In the genomic region with DNA sequence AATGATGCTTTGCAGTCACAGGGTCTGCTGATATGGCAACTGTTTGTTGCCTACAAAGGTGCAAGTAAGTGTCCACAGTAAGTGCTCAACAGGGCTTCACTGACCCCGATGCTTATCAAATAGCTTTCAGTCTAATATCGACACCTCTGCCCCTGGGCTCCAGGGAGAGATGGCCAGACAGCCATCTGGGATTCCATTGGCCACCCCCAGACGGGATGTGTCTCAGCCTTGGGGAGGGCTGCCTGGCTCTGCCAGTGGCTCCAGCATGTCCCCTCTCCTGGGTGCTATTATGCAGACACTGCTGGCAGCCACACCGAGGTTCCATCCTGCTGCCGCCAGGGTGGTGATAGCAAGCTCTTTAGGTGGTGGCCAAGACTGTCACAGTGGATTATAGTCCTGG, we compare ENCODE assay signal across 22 cellular contexts. TPM values are rescaled to one million over a fixed set of nuclear protein-coding genes. Genes with fewer than 3 reads are reported as not detected.
DNase-seq lines count a peak whose midpoint lies in the region; ATAC-seq lines count a peak whose summit lies in the region.
"Had no signal": no experiment of that assay in that cellular context is flagged by ENCODE, and none has a peak within 500 bp of the region (broad histone marks: within the 10 kb centered on the region; RNA-seq: fewer than 3 reads in every experiment).

No MANE protein-coding gene starts in this region.

- intact Hi-C loops in right cardiac atrium (cut with DNase I): loop anchor here (5.0 to 10.0 kb wide), 4 partner anchors 109 to 269 kb away; partner anchors contain the start of gene RPS6KA5 (in 1 of the 4)

- WGBS in right cardiac atrium: 41% methylated on average over 5 of the region's 5 CpGs

- H3K4me3 Mint-ChIP-seq in activated T-helper 17 cell treated with anti-CD3 and anti-CD28 coated beads, Interleukin-2, amount 50 U/mL, for 72 hours: no peak overlapping the region
- H3K4me3 Mint-ChIP-seq: GM23338 had no signal

- no peaks in the 10 kb centered on the region for H3K27me3 ChIP-seq in right cardiac atrium (ENCODE audit: control insufficient read depth, insufficient read depth)
- H3K27me3 ChIP-seq in stomach smooth muscle (ENCODE audit: control insufficient read depth in 1 of 2, insufficient read depth in 2 of 2, low read length in 2 of 2): no peaks in the 10 kb centered on the region
- no peaks in the 10 kb centered on the region for H3K27me3 ChIP-seq in H7 (ENCODE audit: control insufficient read depth, insufficient read depth, low read length)
- H3K27me3 ChIP-seq: BLaER1, left lung, ovary, thyroid gland had no signal

- H3K4me1 ChIP-seq in right cardiac atrium (ENCODE audit: control insufficient read depth, insufficient read depth, low read length) (peaks cover 2% of the 10 kb centered on the region), stomach smooth muscle (ENCODE audit: control insufficient read depth, insufficient read depth, low read length) (peaks cover 32% of the 10 kb centered on the region)
- H3K4me1 ChIP-seq: BLaER1 had no signal

- no peak overlapping the region for H3K9ac ChIP-seq in stomach smooth muscle (ENCODE audit: low read length in 2 of 2)
- H3K9ac ChIP-seq: BLaER1 had no signal

- H3K9me3 Mint-ChIP-seq in activated T-helper 17 cell treated with anti-CD3 and anti-CD28 coated beads, Interleukin-2, amount 50 U/mL, for 72 hours: no peaks in the 10 kb centered on the region
- H3K9me3 Mint-ChIP-seq: GM23338 had no signal

- peaks cover 22 to 32% of the 10 kb centered on the region in 2 donors for H3K36me3 ChIP-seq in stomach smooth muscle (ENCODE audit: control insufficient read depth in 2 of 2, insufficient read depth in 2 of 2, low read length in 2 of 2)
- H3K36me3 ChIP-seq in H7 (replicated peaks; ENCODE audit: control insufficient read depth, insufficient read depth, low read length): peaks cover 3% of the 10 kb centered on the region
- H3K36me3 ChIP-seq: ovary had no signal

- H3K27ac ChIP-seq in right cardiac atrium (ENCODE audit: low read length) (peak overlapping the region; percentile 52), stomach smooth muscle (ENCODE audit: low read length) (peak overlapping the region; percentile 84)
- H3K27ac ChIP-seq: BLaER1, left lung had no signal

- peak overlapping the region; percentile 56 for H3K27ac Mint-ChIP-seq in activated T-helper 17 cell treated with anti-CD3 and anti-CD28 coated beads, Interleukin-2, amount 50 U/mL, for 72 hours
- H3K27ac Mint-ChIP-seq: GM23338 had no signal

- H3K4me3 ChIP-seq in right cardiac atrium (ENCODE audit: low read length) (no peak overlapping the region), stomach smooth muscle (ENCODE audit: low read length in 2 of 2) (no peak overlapping the region), H7 (ENCODE audit: insufficient read depth, low read depth, low read length) (no peak overlapping the region)
- H3K4me3 ChIP-seq: BLaER1, GM23338, left lung, ovary, thyroid gland had no signal

- no peak for ATAC-seq in activated T-helper 17 cell treated with anti-CD3 and anti-CD28 coated beads, Interleukin-2, amount 50 U/mL, for 72 hours (replicated peaks)
- ATAC-seq in right cardiac atrium (peak; percentile 76 to 87), GM18511 (IDR thresholded peaks at IDR 0.05; ENCODE audit: unreplicated experiment) (no peak)
- ATAC-seq: GM23338, left lung, Panc1 had no signal

- DNase-seq in NCI-H1694 treated with DMSO at 0.1 percent for 48 hours (lab: John Stamatoyannopoulos, UW): peak; percentile 56
- DNase-seq in NCI-H1694 (lab: John Stamatoyannopoulos, UW): no peak
- DNase-seq in right cardiac atrium: peak; percentile 64 to 91 (median 90)
- DNase-seq in activated CD4-positive, CD25-positive, alpha-beta regulatory T cell (lab: John Stamatoyannopoulos, UW): no peak
- DNase-seq in H7: no peak
- DNase-seq: 8988T; activated CD4-positive, alpha-beta T cell treated with anti-CD3 and anti-CD28 coated beads, Interleukin-2, amount 50 U/mL, for 4 hours; DMS153; left lung; NCI-H2081 treated with DMSO at 0.1 percent for 48 hours; NCI-H748 treated with DMSO at 0.1 percent for 48 hours; small intestine; stimulated activated CD4-positive, alpha-beta T cell treated with anti-CD3 and anti-CD28 coated beads, Interleukin-4, amount 100 ng/mL, for 4 hours; stimulated activated CD8-positive, alpha-beta memory T cell treated with anti-CD3 and anti-CD28 coated beads, Interleukin-4, amount 100 ng/mL, for 48 hours had no signal

- no peaks in the 10 kb centered on the region for H3K27me3 Mint-ChIP-seq in activated T-helper 17 cell treated with anti-CD3 and anti-CD28 coated beads, Interleukin-2, amount 50 U/mL, for 72 hours

- peaks cover 69% of the 10 kb centered on the region for H3K36me3 Mint-ChIP-seq in activated T-helper 17 cell treated with anti-CD3 and anti-CD28 coated beads, Interleukin-2, amount 50 U/mL, for 72 hours (ENCODE audit: low read depth)

- H3K9me3 ChIP-seq in right cardiac atrium (ENCODE audit: control insufficient read depth, low read length): no peaks in the 10 kb centered on the region
- H3K9me3 ChIP-seq in stomach smooth muscle (ENCODE audit: control insufficient read depth in 2 of 2, low read length in 2 of 2): no peaks in the 10 kb centered on the region
- H3K9me3 ChIP-seq: BLaER1, left lung, ovary, thyroid gland had no signal

- H3K4me1 Mint-ChIP-seq in activated T-helper 17 cell treated with anti-CD3 and anti-CD28 coated beads, Interleukin-2, amount 50 U/mL, for 72 hours: peaks cover 5% of the 10 kb centered on the region
- H3K4me1 Mint-ChIP-seq: GM23338 had no signal

RNA-seq across cellular contexts. Expression of gene DGLUCY, which starts 57.4 kb away (rescaled TPM):
- total RNA-seq in activated T-helper 17 cell treated with anti-CD3 and anti-CD28 coated beads, Interleukin-2, amount 50 U/mL, for 72 hours: 10 to 100 TPM; 73.8 to 88.7 TPM
- 100 to 1,000 TPM; 145 to 208 (median 179) TPM for total RNA-seq in right cardiac atrium
- 112 TPM for polyA plus RNA-seq in right cardiac atrium
- 20.3 and 28.0 TPM in 2 replicates for total RNA-seq in H7 (2014; rRNA removed; shearing (Covaris generic))

Comparison
In these comparisons a context has a peak if more than half of its experiments do, and no peak if none do; other contexts are left out.
1. DNase-seq: peak in NCI-H1694 treated with DMSO at 0.1 percent for 48 hours (single experiment) and right cardiac atrium (3 of 3); none in NCI-H1694 (single experiment), activated CD4-positive, CD25-positive, alpha-beta regulatory T cell (0 of 4) and H7 (single experiment).
2. ATAC-seq: peak in right cardiac atrium (2 of 2); none in activated T-helper 17 cell treated with anti-CD3 and anti-CD28 coated beads, Interleukin-2, amount 50 U/mL, for 72 hours (single experiment) and GM18511 (single experiment).